Comparison of ENCODE assay signal across 1 cellular context in genomic region chr19:32580901-32581703, GRCh38.
TF ChIP-seq lines count a peak whose summit lies in the region.

Gene PDCD5 (plus strand): TSS chr19:32581190. CDS start chr19:32581262, 72 bp downstream.

TF ChIP-seq in GM12878, 131 proteins besides CTCF, POLR2A, EP300 and RAD21 (continued from another document and continues in another):
- TF ChIP-seq CUX1 (IDR thresholded peaks at IDR 0.05; ENCODE audit: insufficient replicate concordance, low read depth, low read length) = peak; percentile 81
- no peak for TF ChIP-seq FOXM1 (IDR thresholded peaks at IDR 0.05; ENCODE audit: low read depth, low read length)
- peak; percentile 88 for TF ChIP-seq NKRF (conservative IDR thresholded peaks at IDR 0.05)
- 0 out of 2 replicates have a peak, but pooled peaks have one; percentile 66 for TF ChIP-seq ASH2L (IDR thresholded peaks at IDR 0.05; ENCODE audit: borderline replicate concordance, low read depth)
- 0 out of 2 replicates have a peak, but pooled peaks have one; percentile 53 for TF ChIP-seq SMARCA5 (IDR thresholded peaks at IDR 0.05)
- no peak for TF ChIP-seq YBX1 (IDR thresholded peaks at IDR 0.05)
- no peak for TF ChIP-seq BCLAF1 (IDR thresholded peaks at IDR 0.05)
- TF ChIP-seq STAT1 (conservative IDR thresholded peaks at IDR 0.05) = 0 out of 2 replicates have a peak, but pooled peaks have one; percentile 59
- no peak for TF ChIP-seq ATF2 (IDR thresholded peaks at IDR 0.05; ENCODE audit: low read length)
- TF ChIP-seq POU2F2 (IDR thresholded peaks at IDR 0.05; ENCODE audit: borderline replicate concordance, low read depth, low read length) = 0 out of 3 replicates have a peak, but pooled peaks have one; percentile 38
- no peak for TF ChIP-seq RAD51 (IDR thresholded peaks at IDR 0.05)
- TF ChIP-seq E2F8 (IDR thresholded peaks at IDR 0.05; ENCODE audit: low read depth, partially characterized antibody) = no peak
- peak; percentile 41; the same call in 1 of the 2 replicates for TF ChIP-seq RUNX3 (IDR thresholded peaks at IDR 0.05; ENCODE audit: low read length)
- TF ChIP-seq ZZZ3 (IDR thresholded peaks at IDR 0.05; ENCODE audit: control insufficient read depth, insufficient read length, low read depth) = no peak
- peak; percentile 33; the same call in 1 of the 2 replicates for TF ChIP-seq NR2C1 (IDR thresholded peaks at IDR 0.05)
- TF ChIP-seq SMAD1 (IDR thresholded peaks at IDR 0.05; ENCODE audit: low read depth, partially characterized antibody) = no peak
- TF ChIP-seq MLLT1 (IDR thresholded peaks at IDR 0.05) = peak; percentile 100
- TF ChIP-seq CHD2 (IDR thresholded peaks at IDR 0.05; ENCODE audit: borderline replicate concordance, low read depth, low read length) = peak; percentile 55; the same call in 1 of the 2 replicates
- peak; percentile 64 for TF ChIP-seq NRF1 (conservative IDR thresholded peaks at IDR 0.05; ENCODE audit: low read depth, low read length)
- peak; percentile 74; the same call in 1 of the 2 replicates for TF ChIP-seq POLR2AphosphoS2 (IDR thresholded peaks at IDR 0.05; ENCODE audit: low read depth, low read length)
- TF ChIP-seq ZSCAN29 (IDR thresholded peaks at IDR 0.05) = no peak
- TF ChIP-seq ZNF592 (IDR thresholded peaks at IDR 0.05) = 0 out of 2 replicates have a peak, but pooled peaks have one; percentile 5
- TF ChIP-seq PAX5 (IDR thresholded peaks at IDR 0.05; ENCODE audit: borderline replicate concordance, low read depth, low read length) = 0 out of 2 replicates have a peak, but pooled peaks have one; percentile 10
- peak; percentile 24; the same call in 1 of the 2 replicates for TF ChIP-seq CREB1 (IDR thresholded peaks at IDR 0.05; ENCODE audit: low read depth)
- TF ChIP-seq IKZF2 (IDR thresholded peaks at IDR 0.05) = no peak
- TF ChIP-seq CEBPB (IDR thresholded peaks at IDR 0.05; ENCODE audit: borderline replicate concordance in 1 of 2, low read depth in 2 of 2, low read length in 2 of 2) = no peak
- peak; percentile 18; the same call in 1 of the 2 replicates for TF ChIP-seq CBX5 (IDR thresholded peaks at IDR 0.05; ENCODE audit: low read depth)
- TF ChIP-seq EGR1 (IDR thresholded peaks at IDR 0.05; ENCODE audit: borderline replicate concordance in 1 of 2, low read depth in 2 of 2, low read length in 2 of 2) = peak in 1 of 2 experiments; percentile 24; a peak in 1 of 3 replicates
- TF ChIP-seq LARP7 (IDR thresholded peaks at IDR 0.05) = peak; percentile 93
- no peak for TF ChIP-seq ATF7 (IDR thresholded peaks at IDR 0.05; ENCODE audit: low read depth)
- peak; percentile 84 to 98 for TF ChIP-seq SRF (IDR thresholded peaks at IDR 0.05; ENCODE audit: low read depth in 2 of 2, low read length in 2 of 2)
- 0 out of 2 replicates have a peak, but pooled peaks have one; percentile 8 for TF ChIP-seq TCF12 (IDR thresholded peaks at IDR 0.05; ENCODE audit: low read depth, low read length)
- TF ChIP-seq BCL3 (IDR thresholded peaks at IDR 0.05; ENCODE audit: borderline replicate concordance, insufficient read depth, low read depth, low read length, poor library complexity, severe bottlenecking) = no peak
- no peak for TF ChIP-seq NFIC (IDR thresholded peaks at IDR 0.05; ENCODE audit: low read depth, low read length)
- peak; percentile 45; the same call in 1 of the 2 replicates for TF ChIP-seq ZNF207 (IDR thresholded peaks at IDR 0.05; ENCODE audit: borderline replicate concordance)
- TF ChIP-seq BHLHE40 (IDR thresholded peaks at IDR 0.05; ENCODE audit: borderline replicate concordance in 1 of 2, low read depth in 2 of 2, low read length in 1 of 2) = peak; percentile 65 to 66; a peak in 3 of 4 replicates
